In genomic region chr12:96212456-96213375, GRCh38 we compare ENCODE assay signal across 9 cellular contexts. TPM values are rescaled to one million over a fixed set of nuclear protein-coding genes. Genes with fewer than 3 reads are reported as not detected.
A peak's percentile ranks its signal among the peaks of the same experiment; 100 is the strongest.
DNase-seq lines count a peak whose midpoint lies in the region; ATAC-seq, FAIRE-seq and TF ChIP-seq lines count a peak whose summit lies in the region.
"Had no signal": no experiment of that assay in that cellular context is flagged by ENCODE, and none has a peak within 500 bp of the region (broad histone marks: within the 10 kb centered on the region; RNA-seq: fewer than 3 reads in every experiment).

No MANE protein-coding gene starts in this region.

- CTCF ChIA-PET in HEK293T (lab: Yijun Ruan, JAX) = interaction anchor here (0.5 kb wide), 1 partner anchor 26 kb away, joined by 3 read pairs; no protein-coding TSS in a partner anchor

- 62 to 64% methylated on average over 10 of the region's 10 CpGs for WGBS in upper lobe of left lung, 2 donors

- DNase-seq in left ventricle myocardium inferior (no peak), cardiac septum (ENCODE audit: low spot score) (no peak), left kidney (ENCODE audit: low read depth, low spot score) (peak; percentile 50), upper lobe of left lung (no peak), GM12891 (ENCODE audit: insufficient read length, low spot score) (no peak), HEK293T (ENCODE audit: extremely low spot score) (no peak), cerebellar cortex (ENCODE audit: low spot score) (no peak)

- no peak for TF ChIP-seq POLR2A in upper lobe of left lung (IDR thresholded peaks at IDR 0.05)
- TF ChIP-seq POLR2A in GM12891 (IDR thresholded peaks at IDR 0.05; ENCODE audit: low read depth, low read length) = no peak

- H3K27ac ChIP-seq in left ventricle myocardium inferior (replicated peaks) = peak overlapping the region; percentile 84
- H3K27ac ChIP-seq in upper lobe of left lung = peak overlapping the region; percentile 32 to 41 (median 35)
- H3K27ac ChIP-seq: C4-2B had no signal

- peak overlapping the region; percentile 70 for H3K27ac Mint-ChIP-seq in activated T-helper 17 cell treated with anti-CD3 and anti-CD28 coated beads, Interleukin-2, amount 50 U/mL, for 72 hours

- peaks cover 94% of the 10 kb centered on the region for H3K4me1 ChIP-seq in left ventricle myocardium inferior
- peaks cover 41 to 68% (median 54%) of the 10 kb centered on the region in 4 donors for H3K4me1 ChIP-seq in upper lobe of left lung

- H3K9me3 Mint-ChIP-seq in activated T-helper 17 cell treated with anti-CD3 and anti-CD28 coated beads, Interleukin-2, amount 50 U/mL, for 72 hours = no peaks in the 10 kb centered on the region

- H3K9me3 ChIP-seq in left ventricle myocardium inferior (replicated peaks) (no peaks in the 10 kb centered on the region), upper lobe of left lung (no peaks in the 10 kb centered on the region)

- intact Hi-C loops in left ventricle myocardium inferior (cut with micrococcal nuclease) = loop anchor here (10.0 kb wide), 1 partner anchor 302 kb away; no protein-coding TSS in a partner anchor
- intact Hi-C loops in cardiac septum (cut with DNase I) = loop anchor here (10.0 kb wide), 1 partner anchor 302 kb away; no protein-coding TSS in a partner anchor

- TF ChIP-seq CTCF in left ventricle myocardium inferior (IDR thresholded peaks at IDR 0.05; ENCODE audit: borderline replicate concordance) = no peak
- no peak for TF ChIP-seq CTCF in upper lobe of left lung (IDR thresholded peaks at IDR 0.05)

- H3K4me3 Mint-ChIP-seq in activated T-helper 17 cell treated with anti-CD3 and anti-CD28 coated beads, Interleukin-2, amount 50 U/mL, for 72 hours = peak overlapping the region; percentile 82

- H3K4me1 Mint-ChIP-seq in activated T-helper 17 cell treated with anti-CD3 and anti-CD28 coated beads, Interleukin-2, amount 50 U/mL, for 72 hours = peaks cover 58% of the 10 kb centered on the region

- peaks cover 84% of the 10 kb centered on the region for H3K36me3 Mint-ChIP-seq in activated T-helper 17 cell treated with anti-CD3 and anti-CD28 coated beads, Interleukin-2, amount 50 U/mL, for 72 hours (ENCODE audit: low read depth)

- POLR2A ChIA-PET in HEK293T (lab: Yijun Ruan, JAX) = no interaction called here

- TF ChIP-seq EP300 in upper lobe of left lung (IDR thresholded peaks at IDR 0.05) = no peak

- no peak for FAIRE-seq in GM12891 (lab: Jason Lieb, UNC)

- H3K4me3 ChIP-seq in left ventricle myocardium inferior (peak overlapping the region; percentile 26), upper lobe of left lung (no peak overlapping the region)

- H3K36me3 ChIP-seq in left ventricle myocardium inferior (no peaks in the 10 kb centered on the region), upper lobe of left lung (peaks cover 0 to 3% (median 0%) of the 10 kb centered on the region in 4 donors)

- H3K27me3 ChIP-seq in left ventricle myocardium inferior (ENCODE audit: low read depth) (no peaks in the 10 kb centered on the region), upper lobe of left lung (no peaks in the 10 kb centered on the region)

- peak; percentile 52 for ATAC-seq in activated T-helper 17 cell treated with anti-CD3 and anti-CD28 coated beads, Interleukin-2, amount 50 U/mL, for 72 hours (replicated peaks)
- ATAC-seq in upper lobe of left lung (ENCODE audit: low FRiP score in 2 of 2) = no peak

- no peaks in the 10 kb centered on the region for H3K27me3 Mint-ChIP-seq in activated T-helper 17 cell treated with anti-CD3 and anti-CD28 coated beads, Interleukin-2, amount 50 U/mL, for 72 hours

TF ChIP-seq in GM12891, 5 proteins besides CTCF, POLR2A, EP300 and RAD21:
- TF ChIP-seq POLR2AphosphoS5 (IDR thresholded peaks at IDR 0.05; ENCODE audit: low read depth, low read length) = no peak
- TF ChIP-seq TAF1 (IDR thresholded peaks at IDR 0.05; ENCODE audit: low read depth, low read length) = no peak
- no peak for TF ChIP-seq SPI1 (IDR thresholded peaks at IDR 0.05; ENCODE audit: low read depth, low read length)
- TF ChIP-seq PAX5 (IDR thresholded peaks at IDR 0.05; ENCODE audit: insufficient read depth, low read length, severe bottlenecking) = no peak
- no peak for TF ChIP-seq POU2F2 (IDR thresholded peaks at IDR 0.05; ENCODE audit: low read depth, low read length)

TF ChIP-seq in HEK293T, 16 proteins besides CTCF, POLR2A, EP300 and RAD21:
- no peak for TF ChIP-seq ELF4 (IDR thresholded peaks at IDR 0.05)
- TF ChIP-seq HDGF (IDR thresholded peaks at IDR 0.05; ENCODE audit: borderline replicate concordance) = no peak
- no peak for TF ChIP-seq SP1 (IDR thresholded peaks at IDR 0.05)
TF ChIP-seq in HEK293T: peak in this region for 0.

RNA-seq across cellular contexts. Expression of gene ELK3, which starts 18.5 kb away (rescaled TPM):
- total RNA-seq in left ventricle myocardium inferior (17.1 TPM), cardiac septum (18.6 TPM), upper lobe of left lung (10 to 100 TPM in 5 of 6 donors, 1 to 10 TPM in 1; 7.3 to 38.4 (median 22.1) TPM)
- 10 to 100 TPM; 31.3 to 39.2 TPM for total RNA-seq in activated T-helper 17 cell treated with anti-CD3 and anti-CD28 coated beads, Interleukin-2, amount 50 U/mL, for 72 hours
- 0.65 TPM for polyA plus RNA-seq in GM12891 (2012; ENCODE audit: low read depth, missing spikeins)
